Comparison of ENCODE assay signal across 27 cellular contexts in genomic region chr2:240953426-240954425, GRCh38. TPM values are rescaled to one million over a fixed set of nuclear protein-coding genes. Genes with fewer than 3 reads are reported as not detected.
DNase-seq lines count a peak whose midpoint lies in the region; ATAC-seq and TF ChIP-seq lines count a peak whose summit lies in the region.
"Had no signal": no experiment of that assay in that cellular context is flagged by ENCODE, and none has a peak within 500 bp of the region (broad histone marks: within the 10 kb centered on the region; RNA-seq: fewer than 3 reads in every experiment).

No MANE protein-coding gene starts in this region.

- no peak overlapping the region for H3K4me3 Mint-ChIP-seq in natural killer cell treated with Interleukin-12 subunit alpha and Interleukin-12 subunit beta and Interleukin-15 and Interleukin-18, amount 100 ng/mL, for 72 hours
- H3K4me3 Mint-ChIP-seq in natural killer cell = no peak overlapping the region
- no peak overlapping the region for H3K4me3 Mint-ChIP-seq in glutamatergic neuron (ENCODE audit: unreplicated experiment)
- H3K4me3 Mint-ChIP-seq: activated CD8-positive, alpha-beta T cell treated with anti-CD3 and anti-CD28 coated beads, Interleukin-2, amount 10 ng/mL, durations not matched to agents 7 days and 5 days; activated naive CD8-positive, alpha-beta T cell; activated T-cell treated with anti-CD3 and anti-CD28 coated beads, Interleukin-2, amount 50 U/mL, for 72 hours; CD4-positive, CD25-positive, alpha-beta regulatory T cell; central memory CD8-positive, alpha-beta T cell had no signal

- intact Hi-C loops in natural killer cell (cut with micrococcal nuclease) (no loop called here), left ventricle myocardium inferior (cut with micrococcal nuclease) (no loop called here), posterior cingulate gyrus (cut with DNase I) (no loop called here)

- TF ChIP-seq CTCF in natural killer cell (IDR thresholded peaks at IDR 0.05) (no peak), left ventricle myocardium inferior (IDR thresholded peaks at IDR 0.05; ENCODE audit: borderline replicate concordance) (no peak), glutamatergic neuron (IDR thresholded peaks at IDR 0.05; ENCODE audit: partially characterized antibody, unreplicated experiment) (no peak)

- H3K4me1 ChIP-seq in left ventricle myocardium inferior = peaks cover 29% of the 10 kb centered on the region
- H3K4me1 ChIP-seq: foreskin keratinocyte, HAP-1, right lobe of liver had no signal

- H3K9me3 ChIP-seq in left ventricle myocardium inferior (replicated peaks) = no peaks in the 10 kb centered on the region
- H3K9me3 ChIP-seq: ascending aorta, HAP-1, right lobe of liver had no signal

- H3K9me3 Mint-ChIP-seq in natural killer cell treated with Interleukin-12 subunit alpha and Interleukin-12 subunit beta and Interleukin-15 and Interleukin-18, amount 100 ng/mL, for 72 hours = no peaks in the 10 kb centered on the region
- H3K9me3 Mint-ChIP-seq in natural killer cell (no peaks in the 10 kb centered on the region), glutamatergic neuron (ENCODE audit: unreplicated experiment) (peaks cover 2% of the 10 kb centered on the region)
- H3K9me3 Mint-ChIP-seq: activated T-cell treated with anti-CD3 and anti-CD28 coated beads, Interleukin-2, amount 50 U/mL, for 72 hours; CD4-positive, CD25-positive, alpha-beta regulatory T cell; central memory CD8-positive, alpha-beta T cell had no signal

- peak; percentile 34 for DNase-seq in natural killer cell treated with Interleukin-12 subunit alpha and Interleukin-12 subunit beta and Interleukin-15 and Interleukin-18, amount 100 ng/mL, for 72 hours (ENCODE audit: low spot score)
- DNase-seq in natural killer cell (no peak), left ventricle myocardium inferior (peak; percentile 7), posterior cingulate gyrus (peak in 7 of 10 donors; percentile 3 to 69 (median 9)), HT-29 (ENCODE audit: low spot score) (no peak), Ammon's horn (ENCODE audit: low spot score) (no peak), GM19240 (ENCODE audit: insufficient read length, low spot score) (no peak), glutamatergic neuron (no peak)
- DNase-seq: activated CD8-positive, alpha-beta T cell treated with anti-CD3 and anti-CD28 coated beads, Interleukin-2, amount 10 ng/mL, durations not matched to agents 7 days and 5 days; activated T-cell treated with anti-CD3 and anti-CD28 coated beads, Interleukin-2, amount 50 U/mL, for 72 hours; CD4-positive, CD25-positive, alpha-beta regulatory T cell; DMS 273 treated with DMSO at 0.1 percent for 48 hours; foreskin keratinocyte; hippocampal formation; KBM-7; NCI-H2171 treated with DMSO at 0.1 percent for 48 hours; NCI-H524 treated with DMSO at 0.1 percent for 48 hours; occipital lobe; right lobe of liver; stimulated activated CD8-positive, alpha-beta memory T cell treated with anti-CD3 and anti-CD28 coated beads, Interleukin-4, amount 100 ng/mL, for 48 hours; T-helper 9 cell had no signal

- no peaks in the 10 kb centered on the region for H3K36me3 ChIP-seq in left ventricle myocardium inferior
- H3K36me3 ChIP-seq: ascending aorta, HAP-1, right lobe of liver had no signal

- H3K4me3 ChIP-seq in left ventricle myocardium inferior = no peak overlapping the region
- H3K4me3 ChIP-seq: ascending aorta, HAP-1, lung, right lobe of liver had no signal

- H3K27ac ChIP-seq in left ventricle myocardium inferior (replicated peaks) = no peak overlapping the region
- H3K27ac ChIP-seq: ascending aorta, foreskin keratinocyte, right lobe of liver had no signal

- H3K27me3 Mint-ChIP-seq in natural killer cell treated with Interleukin-12 subunit alpha and Interleukin-12 subunit beta and Interleukin-15 and Interleukin-18, amount 100 ng/mL, for 72 hours = no peaks in the 10 kb centered on the region
- H3K27me3 Mint-ChIP-seq in natural killer cell (ENCODE audit: low read depth in 2 of 2) = no peaks in the 10 kb centered on the region
- no peaks in the 10 kb centered on the region for H3K27me3 Mint-ChIP-seq in glutamatergic neuron (ENCODE audit: unreplicated experiment)
- H3K27me3 Mint-ChIP-seq: activated naive CD8-positive, alpha-beta T cell; central memory CD8-positive, alpha-beta T cell had no signal

- H3K36me3 Mint-ChIP-seq in natural killer cell treated with Interleukin-12 subunit alpha and Interleukin-12 subunit beta and Interleukin-15 and Interleukin-18, amount 100 ng/mL, for 72 hours = no peaks in the 10 kb centered on the region
- H3K36me3 Mint-ChIP-seq in natural killer cell = no peaks in the 10 kb centered on the region
- no peaks in the 10 kb centered on the region for H3K36me3 Mint-ChIP-seq in glutamatergic neuron (ENCODE audit: unreplicated experiment)
- H3K36me3 Mint-ChIP-seq: activated naive CD8-positive, alpha-beta T cell; CD4-positive, CD25-positive, alpha-beta regulatory T cell had no signal

- no peak for ATAC-seq in natural killer cell treated with Interleukin-12 subunit alpha and Interleukin-12 subunit beta and Interleukin-15 and Interleukin-18, amount 100 ng/mL, for 72 hours
- ATAC-seq in natural killer cell = no peak
- ATAC-seq: activated CD8-positive, alpha-beta T cell treated with anti-CD3 and anti-CD28 coated beads, Interleukin-2, amount 10 ng/mL, durations not matched to agents 7 days and 5 days; activated T-cell treated with anti-CD3 and anti-CD28 coated beads, Interleukin-2, amount 50 U/mL, for 72 hours; foreskin keratinocyte; right lobe of liver had no signal

- H3K4me1 Mint-ChIP-seq in natural killer cell treated with Interleukin-12 subunit alpha and Interleukin-12 subunit beta and Interleukin-15 and Interleukin-18, amount 100 ng/mL, for 72 hours (ENCODE audit: low read depth in 2 of 2) = no peaks in the 10 kb centered on the region
- H3K4me1 Mint-ChIP-seq in natural killer cell (no peaks in the 10 kb centered on the region), glutamatergic neuron (ENCODE audit: low read depth, unreplicated experiment) (no peaks in the 10 kb centered on the region)
- H3K4me1 Mint-ChIP-seq: central memory CD8-positive, alpha-beta T cell had no signal

- H3K27ac Mint-ChIP-seq in natural killer cell treated with Interleukin-12 subunit alpha and Interleukin-12 subunit beta and Interleukin-15 and Interleukin-18, amount 100 ng/mL, for 72 hours = no peak overlapping the region
- H3K27ac Mint-ChIP-seq in natural killer cell = no peak overlapping the region
- H3K27ac Mint-ChIP-seq in glutamatergic neuron (ENCODE audit: unreplicated experiment) = no peak overlapping the region
- H3K27ac Mint-ChIP-seq: activated CD8-positive, alpha-beta T cell treated with anti-CD3 and anti-CD28 coated beads, Interleukin-2, amount 10 ng/mL, durations not matched to agents 7 days and 5 days; activated naive CD8-positive, alpha-beta T cell; activated T-cell treated with anti-CD3 and anti-CD28 coated beads, Interleukin-2, amount 50 U/mL, for 72 hours; CD4-positive, CD25-positive, alpha-beta regulatory T cell had no signal

- no peaks in the 10 kb centered on the region for H3K27me3 ChIP-seq in left ventricle myocardium inferior (ENCODE audit: low read depth)
- H3K27me3 ChIP-seq: ascending aorta, right lobe of liver had no signal

RNA-seq across cellular contexts. Expression of gene SNED1, which starts 44.7 kb away (rescaled TPM):
- under 1 TPM in 1 of 2 donors, not detected in 1; 0.14 TPM for total RNA-seq in natural killer cell treated with Interleukin-12 subunit alpha and Interleukin-12 subunit beta and Interleukin-15 and Interleukin-18, amount 100 ng/mL, for 72 hours
- 1 to 10 TPM in 2 of 3 donors, under 1 TPM in 1; 0.97 to 4.9 (median 2.5) TPM for total RNA-seq in natural killer cell
- 6.1 TPM for total RNA-seq in left ventricle myocardium inferior
- not detected in 2 replicates for total RNA-seq in HT-29 (2014; rRNA removed; shearing (Covaris generic))
- 2.8 TPM for total RNA-seq in glutamatergic neuron (ENCODE audit: unreplicated experiment)
- total RNA-seq: foreskin keratinocyte had no signal

RNA-seq across cellular contexts. Expression of gene CROCC2, which starts 47.6 kb away (rescaled TPM):
- not detected for total RNA-seq in natural killer cell treated with Interleukin-12 subunit alpha and Interleukin-12 subunit beta and Interleukin-15 and Interleukin-18, amount 100 ng/mL, for 72 hours
- total RNA-seq in natural killer cell = under 1 TPM in 1 of 3 donors, not detected in 2; 0.14 TPM
- total RNA-seq in left ventricle myocardium inferior = not detected
- not detected in 2 replicates for total RNA-seq in HT-29 (2014; rRNA removed; shearing (Covaris generic))
- not detected for total RNA-seq in glutamatergic neuron (ENCODE audit: unreplicated experiment)
- total RNA-seq: activated CD8-positive, alpha-beta T cell treated with anti-CD3 and anti-CD28 coated beads, Interleukin-2, amount 10 ng/mL, durations not matched to agents 7 days and 5 days; activated T-cell treated with anti-CD3 and anti-CD28 coated beads, Interleukin-2, amount 50 U/mL, for 72 hours; CD4-positive, CD25-positive, alpha-beta regulatory T cell; foreskin keratinocyte had no signal

RNA-seq across cellular contexts. Expression of gene MAB21L4, which starts 57.8 kb away (rescaled TPM):
- total RNA-seq in natural killer cell treated with Interleukin-12 subunit alpha and Interleukin-12 subunit beta and Interleukin-15 and Interleukin-18, amount 100 ng/mL, for 72 hours = not detected
- total RNA-seq in natural killer cell (not detected), left ventricle myocardium inferior (not detected), glutamatergic neuron (ENCODE audit: unreplicated experiment) (not detected)
- 20.7 and 24.5 TPM in 2 replicates for total RNA-seq in HT-29 (2014; rRNA removed; shearing (Covaris generic))
- total RNA-seq: activated CD8-positive, alpha-beta T cell treated with anti-CD3 and anti-CD28 coated beads, Interleukin-2, amount 10 ng/mL, durations not matched to agents 7 days and 5 days; activated T-cell treated with anti-CD3 and anti-CD28 coated beads, Interleukin-2, amount 50 U/mL, for 72 hours; ascending aorta; CD4-positive, CD25-positive, alpha-beta regulatory T cell; occipital lobe; RPMI7951 had no signal

Comparison
In these comparisons a context has a peak if more than half of its experiments do, and no peak if none do; other contexts are left out.
1. DNase-seq: peak in natural killer cell treated with Interleukin-12 subunit alpha and Interleukin-12 subunit beta and Interleukin-15 and Interleukin-18, amount 100 ng/mL, for 72 hours (single experiment), left ventricle myocardium inferior (single experiment) and posterior cingulate gyrus (7 of 10); none in natural killer cell (single experiment), HT-29 (single experiment), Ammon's horn (single experiment), GM19240 (single experiment) and glutamatergic neuron (single experiment).
2. RNA of gene MAB21L4, which starts 57.8 kb away (total RNA-seq): 20.7 to 24.5 TPM in HT-29; not detected in natural killer cell treated with Interleukin-12 subunit alpha and Interleukin-12 subunit beta and Interleukin-15 and Interleukin-18, amount 100 ng/mL, for 72 hours, not detected in natural killer cell, not detected in left ventricle myocardium inferior (single experiment) and not detected in glutamatergic neuron (single experiment); every median in the first group is over 10 times any median in the second.